Comparison of ENCODE assay signal across 1 cellular context in the genomic region with DNA sequence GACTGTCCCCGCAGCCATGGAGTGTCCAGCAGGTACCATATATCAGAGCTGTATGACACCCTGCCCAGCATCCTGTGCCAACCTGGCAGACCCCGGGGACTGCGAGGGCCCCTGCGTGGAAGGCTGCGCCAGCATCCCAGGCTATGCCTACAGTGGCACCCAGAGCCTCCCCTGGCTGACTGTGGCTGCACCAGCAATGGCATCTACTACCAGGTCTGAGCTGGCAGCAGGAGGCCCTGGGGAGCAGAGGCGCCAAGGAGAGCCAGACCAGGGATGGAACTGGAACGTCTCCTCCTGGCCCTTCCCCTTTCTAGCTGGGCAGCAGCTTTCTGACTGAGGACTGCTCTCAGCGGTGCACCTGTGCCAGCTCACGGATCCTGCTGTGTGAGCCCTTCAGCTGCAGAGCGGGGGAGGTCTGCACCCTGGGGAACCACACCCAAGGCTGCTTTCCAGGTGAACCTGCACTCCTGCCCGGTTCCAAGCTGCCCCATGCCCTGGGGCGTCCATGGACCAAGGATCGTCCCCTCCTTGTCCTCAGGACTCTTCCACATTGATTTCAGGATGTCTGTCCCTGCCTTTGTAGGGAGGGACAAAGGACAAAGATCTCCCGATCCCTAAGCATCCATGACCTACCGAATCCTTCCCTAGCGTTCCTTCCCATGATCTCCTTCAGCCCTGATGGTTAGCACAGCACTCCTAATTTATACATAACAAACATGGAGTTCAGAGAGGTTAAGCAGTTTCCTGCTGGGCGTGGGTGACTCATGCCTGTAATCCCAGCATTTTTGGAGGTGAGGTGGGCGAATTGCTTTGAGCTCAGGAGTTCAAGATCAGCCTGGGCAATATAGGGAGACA.
TF ChIP-seq lines count a peak whose summit lies in the region.

No MANE protein-coding gene starts in this region.

TF ChIP-seq in GM23338, 12 proteins besides CTCF, POLR2A, EP300 and RAD21 (continued from another document):
- TF ChIP-seq REST (IDR thresholded peaks at IDR 0.05; ENCODE audit: unreplicated experiment) = no peak
- no peak for TF ChIP-seq ZNF114 (CRISPR knock-in tag; IDR thresholded peaks at IDR 0.05)
- TF ChIP-seq EZH2phosphoT487 (IDR thresholded peaks at IDR 0.05; ENCODE audit: unreplicated experiment) = no peak
- TF ChIP-seq, protein P1, sequence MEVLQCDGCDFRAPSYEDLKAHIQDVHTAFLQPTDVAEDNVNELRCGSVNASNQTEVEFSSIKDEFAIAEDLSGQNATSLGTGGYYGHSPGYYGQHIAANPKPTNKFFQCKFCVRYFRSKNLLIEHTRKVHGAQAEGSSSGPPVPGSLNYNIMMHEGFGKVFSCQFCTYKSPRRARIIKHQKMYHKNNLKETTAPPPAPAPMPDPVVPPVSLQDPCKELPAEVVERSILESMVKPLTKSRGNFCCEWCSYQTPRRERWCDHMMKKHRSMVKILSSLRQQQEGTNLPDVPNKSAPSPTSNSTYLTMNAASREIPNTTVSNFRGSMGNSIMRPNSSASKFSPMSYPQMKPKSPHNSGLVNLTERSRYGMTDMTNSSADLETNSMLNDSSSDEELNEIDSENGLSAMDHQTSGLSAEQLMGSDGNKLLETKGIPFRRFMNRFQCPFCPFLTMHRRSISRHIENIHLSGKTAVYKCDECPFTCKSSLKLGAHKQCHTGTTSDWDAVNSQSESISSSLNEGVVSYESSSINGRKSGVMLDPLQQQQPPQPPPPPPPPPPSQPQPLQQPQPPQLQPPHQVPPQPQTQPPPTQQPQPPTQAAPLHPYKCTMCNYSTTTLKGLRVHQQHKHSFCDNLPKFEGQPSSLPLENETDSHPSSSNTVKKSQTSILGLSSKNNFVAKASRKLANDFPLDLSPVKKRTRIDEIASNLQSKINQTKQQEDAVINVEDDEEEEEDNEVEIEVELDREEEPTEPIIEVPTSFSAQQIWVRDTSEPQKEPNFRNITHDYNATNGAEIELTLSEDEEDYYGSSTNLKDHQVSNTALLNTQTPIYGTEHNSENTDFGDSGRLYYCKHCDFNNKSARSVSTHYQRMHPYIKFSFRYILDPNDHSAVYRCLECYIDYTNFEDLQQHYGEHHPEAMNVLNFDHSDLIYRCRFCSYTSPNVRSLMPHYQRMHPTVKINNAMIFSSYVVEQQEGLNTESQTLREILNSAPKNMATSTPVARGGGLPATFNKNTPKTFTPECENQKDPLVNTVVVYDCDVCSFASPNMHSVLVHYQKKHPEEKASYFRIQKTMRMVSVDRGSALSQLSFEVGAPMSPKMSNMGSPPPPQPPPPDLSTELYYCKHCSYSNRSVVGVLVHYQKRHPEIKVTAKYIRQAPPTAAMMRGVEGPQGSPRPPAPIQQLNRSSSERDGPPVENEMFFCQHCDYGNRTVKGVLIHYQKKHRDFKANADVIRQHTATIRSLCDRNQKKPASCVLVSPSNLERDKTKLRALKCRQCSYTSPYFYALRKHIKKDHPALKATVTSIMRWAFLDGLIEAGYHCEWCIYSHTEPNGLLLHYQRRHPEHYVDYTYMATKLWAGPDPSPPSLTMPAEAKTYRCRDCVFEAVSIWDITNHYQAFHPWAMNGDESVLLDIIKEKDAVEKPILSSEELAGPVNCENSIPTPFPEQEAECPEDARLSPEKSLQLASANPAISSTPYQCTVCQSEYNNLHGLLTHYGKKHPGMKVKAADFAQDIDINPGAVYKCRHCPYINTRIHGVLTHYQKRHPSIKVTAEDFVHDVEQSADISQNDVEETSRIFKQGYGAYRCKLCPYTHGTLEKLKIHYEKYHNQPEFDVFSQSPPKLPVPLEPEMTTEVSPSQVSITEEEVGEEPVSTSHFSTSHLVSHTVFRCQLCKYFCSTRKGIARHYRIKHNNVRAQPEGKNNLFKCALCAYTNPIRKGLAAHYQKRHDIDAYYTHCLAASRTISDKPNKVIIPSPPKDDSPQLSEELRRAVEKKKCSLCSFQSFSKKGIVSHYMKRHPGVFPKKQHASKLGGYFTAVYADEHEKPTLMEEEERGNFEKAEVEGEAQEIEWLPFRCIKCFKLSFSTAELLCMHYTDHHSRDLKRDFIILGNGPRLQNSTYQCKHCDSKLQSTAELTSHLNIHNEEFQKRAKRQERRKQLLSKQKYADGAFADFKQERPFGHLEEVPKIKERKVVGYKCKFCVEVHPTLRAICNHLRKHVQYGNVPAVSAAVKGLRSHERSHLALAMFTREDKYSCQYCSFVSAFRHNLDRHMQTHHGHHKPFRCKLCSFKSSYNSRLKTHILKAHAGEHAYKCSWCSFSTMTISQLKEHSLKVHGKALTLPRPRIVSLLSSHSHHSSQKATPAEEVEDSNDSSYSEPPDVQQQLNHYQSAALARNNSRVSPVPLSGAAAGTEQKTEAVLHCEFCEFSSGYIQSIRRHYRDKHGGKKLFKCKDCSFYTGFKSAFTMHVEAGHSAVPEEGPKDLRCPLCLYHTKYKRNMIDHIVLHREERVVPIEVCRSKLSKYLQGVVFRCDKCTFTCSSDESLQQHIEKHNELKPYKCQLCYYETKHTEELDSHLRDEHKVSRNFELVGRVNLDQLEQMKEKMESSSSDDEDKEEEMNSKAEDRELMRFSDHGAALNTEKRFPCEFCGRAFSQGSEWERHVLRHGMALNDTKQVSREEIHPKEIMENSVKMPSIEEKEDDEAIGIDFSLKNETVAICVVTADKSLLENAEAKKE (CRISPR knock-in tag; IDR thresholded peaks at IDR 0.05) = no peak
- no peak for TF ChIP-seq ZNF331 (CRISPR knock-in tag; IDR thresholded peaks at IDR 0.05; ENCODE audit: low read depth)
- no peak for TF ChIP-seq ETS1 (IDR thresholded peaks at IDR 0.05)
- no peak for TF ChIP-seq EZH2 (IDR thresholded peaks at IDR 0.05; ENCODE audit: low read depth, unreplicated experiment)
- no peak for TF ChIP-seq NANOG (IDR thresholded peaks at IDR 0.05; ENCODE audit: borderline replicate concordance)
- TF ChIP-seq STAT1 (IDR thresholded peaks at IDR 0.05; ENCODE audit: unreplicated experiment) = no peak
- TF ChIP-seq JUNB (IDR thresholded peaks at IDR 0.05; ENCODE audit: unreplicated experiment) = no peak
TF ChIP-seq in GM23338: peak in this region for 0.
